In the genomic region with DNA sequence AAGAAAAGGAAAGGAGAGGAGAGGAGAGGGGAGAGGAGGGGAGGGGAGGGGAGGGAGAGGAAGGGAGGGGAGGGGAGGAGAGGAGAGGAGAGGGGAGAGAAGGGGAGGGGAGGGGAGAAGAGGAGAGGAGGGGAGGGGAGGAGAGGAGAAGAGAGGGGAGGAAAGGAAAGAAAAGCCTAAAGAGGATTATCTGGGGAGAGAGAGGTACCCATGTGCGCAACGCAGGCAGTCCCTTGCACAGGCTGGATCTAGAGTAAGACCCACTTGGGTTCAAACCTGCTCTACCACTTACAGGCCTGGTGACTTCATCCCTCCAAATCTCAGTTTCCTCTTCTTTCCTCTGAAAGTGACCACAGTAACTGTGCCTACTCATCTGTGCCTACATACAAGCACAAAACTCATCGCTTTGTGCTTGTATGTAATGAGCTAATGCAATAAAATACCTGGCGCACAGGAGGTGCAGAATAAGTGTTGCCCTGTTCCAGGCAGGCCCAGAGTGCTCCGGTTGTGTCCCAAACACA, we compare ENCODE assay signal across 8 cellular contexts. TPM values are rescaled to one million over a fixed set of nuclear protein-coding genes. Genes with fewer than 3 reads are reported as not detected.
DNase-seq lines count a peak whose midpoint lies in the region; ATAC-seq, FAIRE-seq and TF ChIP-seq lines count a peak whose summit lies in the region.

No MANE protein-coding gene starts in this region.

- no peak for ATAC-seq in T-helper 17 cell

- H3K27ac ChIP-seq in cardiac muscle cell (no peak overlapping the region), urinary bladder (ENCODE audit: low read depth) (no peak overlapping the region)

- no peaks in the 10 kb centered on the region for H3K9me3 ChIP-seq in cardiac muscle cell (ENCODE audit: low read depth)
- no peaks in the 10 kb centered on the region for H3K9me3 ChIP-seq in T-helper 17 cell (ENCODE audit: control insufficient read depth, low read length, poor library complexity, severe bottlenecking)
- no peaks in the 10 kb centered on the region for H3K9me3 ChIP-seq in iPS-15b (ENCODE audit: control insufficient read depth, insufficient read depth, low read length)

- peaks cover 34% of the 10 kb centered on the region for H3K4me1 Mint-ChIP-seq in T-helper 17 cell

- peak overlapping the region; percentile 93 for H3K27ac Mint-ChIP-seq in T-helper 17 cell

- H3K27me3 ChIP-seq in cardiac muscle cell (no peaks in the 10 kb centered on the region), iPS-15b (ENCODE audit: control insufficient read depth, insufficient read depth, low read length) (no peaks in the 10 kb centered on the region)

- H3K4me3 ChIP-seq in cardiac muscle cell (peak overlapping the region; percentile 99), iPS-15b (ENCODE audit: low read depth, low read length) (peak overlapping the region; percentile 67), urinary bladder (ENCODE audit: low read depth, low read length) (peak overlapping the region; percentile 99)

- H3K36me3 ChIP-seq in cardiac muscle cell = peaks cover 3% of the 10 kb centered on the region
- peaks cover 4% of the 10 kb centered on the region for H3K36me3 ChIP-seq in iPS-15b (ENCODE audit: control insufficient read depth, insufficient read depth, low read length)
- H3K36me3 ChIP-seq in urinary bladder (ENCODE audit: insufficient read depth) = no peaks in the 10 kb centered on the region

- H3K9ac ChIP-seq in iPS-15b (ENCODE audit: low read depth, low read length) = no peak overlapping the region

- DNase-seq in cardiac muscle cell (ENCODE audit: low read depth in 1 of 2, low spot score in 1 of 2) (no peak), cardiac septum (ENCODE audit: low spot score) (no peak), T-helper 17 cell (no peak), H54 (ENCODE audit: insufficient read length, low spot score) (no peak), GM19240 (ENCODE audit: insufficient read length, low spot score) (no peak), mesenteric fat pad (ENCODE audit: low spot score) (no peak)

- intact Hi-C loops in cardiac septum (cut with DNase I) = no loop called here

- H3K36me3 Mint-ChIP-seq in T-helper 17 cell (ENCODE audit: low read depth) = peaks cover 2% of the 10 kb centered on the region

- FAIRE-seq in H54 (lab: Jason Lieb, UNC) = no peak

- TF ChIP-seq POLR2A in H54 (IDR thresholded peaks at IDR 0.05; ENCODE audit: low read depth, low read length) = no peak

- H3K4me1 ChIP-seq in cardiac muscle cell (ENCODE audit: low read depth) = peaks cover 8% of the 10 kb centered on the region
- peaks cover 5% of the 10 kb centered on the region for H3K4me1 ChIP-seq in iPS-15b (ENCODE audit: control insufficient read depth, insufficient read depth, low read length)
- H3K4me1 ChIP-seq in urinary bladder (ENCODE audit: insufficient read depth) = peaks cover 3% of the 10 kb centered on the region

- H3K27me3 Mint-ChIP-seq in T-helper 17 cell = no peaks in the 10 kb centered on the region

- TF ChIP-seq CTCF in cardiac muscle cell (IDR thresholded peaks at IDR 0.05; ENCODE audit: low read depth, low read length) = no peak

- WGBS in urinary bladder = 84% methylated on average over 5 of the region's 5 CpGs

- peak overlapping the region; percentile 91 for H3K4me3 Mint-ChIP-seq in T-helper 17 cell

RNA-seq across cellular contexts. Expression of gene MAP1S, which starts 0.8 kb away (rescaled TPM):
- total RNA-seq in cardiac muscle cell = 48.6 and 61.7 TPM in 2 replicates
- polyA plus RNA-seq in cardiac muscle cell = 60.4 and 73.9 TPM in 2 replicates
- 27.5 TPM for total RNA-seq in cardiac septum
- 10 to 100 TPM; 34.6 to 36.0 TPM for total RNA-seq in T-helper 17 cell
- 26.8 TPM for total RNA-seq in urinary bladder
- 34.4 TPM for polyA plus RNA-seq in urinary bladder
- 71.1 TPM for total RNA-seq in mesenteric fat pad

RNA-seq across cellular contexts. Expression of gene UNC13A, which starts 30.4 kb away (rescaled TPM):
- 0.21 and 0.54 TPM in 2 replicates for total RNA-seq in cardiac muscle cell
- 0.31 and 0.74 TPM in 2 replicates for polyA plus RNA-seq in cardiac muscle cell
- total RNA-seq in cardiac septum = 0.30 TPM
- total RNA-seq in T-helper 17 cell = not detected
- total RNA-seq in urinary bladder = 0.48 TPM
- polyA plus RNA-seq in urinary bladder = 0.25 TPM
- 0.10 TPM for total RNA-seq in mesenteric fat pad

RNA-seq across cellular contexts. Expression of gene FCHO1, which starts 32.8 kb away (rescaled TPM):
- 1.8 and 3.1 TPM in 2 replicates for total RNA-seq in cardiac muscle cell
- 2.5 and 4.3 TPM in 2 replicates for polyA plus RNA-seq in cardiac muscle cell
- 1.0 TPM for total RNA-seq in cardiac septum
- total RNA-seq in T-helper 17 cell = 10 to 100 TPM; 69.2 to 71.9 TPM
- 1.4 TPM for total RNA-seq in urinary bladder
- 1.7 TPM for polyA plus RNA-seq in urinary bladder
- total RNA-seq in mesenteric fat pad = 2.6 TPM

Comparison
In these comparisons a context has a peak if more than half of its experiments do, and no peak if none do; other contexts are left out.
1. RNA of gene FCHO1, which starts 32.8 kb away (total RNA-seq): 69.2 to 71.9 TPM in T-helper 17 cell; 1.8 to 3.1 TPM in cardiac muscle cell, 2.6 TPM in mesenteric fat pad (single experiment), 1.4 TPM in urinary bladder (single experiment) and 1.0 TPM in cardiac septum (single experiment); every median in the first group is over 10 times any median in the second.
2. Peak in every context shown above with its lines, with median percentiles within 50 percentile points of each other: H3K4me3 ChIP-seq.